Comparison of ENCODE assay signal across 22 cellular contexts in the genomic region with DNA sequence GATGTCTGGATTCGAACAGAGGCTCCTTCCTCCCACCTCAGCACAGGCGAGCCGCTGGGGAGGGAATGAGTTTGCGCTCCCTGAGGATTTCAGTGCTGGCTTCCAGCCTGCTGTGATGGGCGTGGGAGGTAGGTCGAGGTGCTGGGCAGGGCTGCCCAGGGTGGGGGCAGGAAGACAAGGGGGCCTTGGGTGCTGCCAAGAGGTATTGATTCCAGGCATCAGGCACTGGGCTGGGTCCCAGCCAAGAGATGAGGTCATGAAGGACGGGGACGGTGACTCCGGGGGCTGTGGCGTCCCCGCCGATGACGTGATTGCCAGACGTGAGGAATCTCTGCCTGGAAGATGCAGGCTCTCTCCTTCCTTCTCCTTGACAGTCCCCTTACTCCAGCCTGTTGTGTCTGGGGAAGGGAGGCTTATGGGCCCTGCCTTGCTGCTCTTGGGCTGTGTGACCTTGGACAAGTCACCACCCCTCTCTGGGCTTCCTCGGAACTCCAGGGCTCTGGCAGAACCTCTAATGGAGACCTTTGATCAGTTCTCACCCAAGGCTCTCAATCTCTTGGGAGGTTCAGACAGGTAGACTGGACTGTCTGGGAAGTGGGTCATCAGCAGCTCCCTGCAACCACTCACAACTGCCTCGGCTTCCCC.
"Had no signal": no experiment of that assay in that cellular context is flagged by ENCODE, and none has a peak within 500 bp of the region (broad histone marks: within the 10 kb centered on the region; RNA-seq: fewer than 3 reads in every experiment).

No MANE protein-coding gene starts in this region.

- ATAC-seq: activated T-cell treated with anti-CD3 and anti-CD28 coated beads, Interleukin-2, amount 50 U/mL, for 4 hours; PC-3; T-cell had no signal

- H3K4me1 Mint-ChIP-seq: activated B cell treated with CpG ODN at 0.5 μM for 24 hours; activated CD4-positive, alpha-beta T cell treated with anti-CD3 and anti-CD28 coated beads, Interleukin-2, amount 10 ng/mL, durations not matched to agents 7 days and 5 days; T-cell had no signal

- H3K9me3 Mint-ChIP-seq: activated B cell treated with CpG ODN at 0.5 μM for 24 hours; activated CD4-positive, alpha-beta memory T cell treated with anti-CD3 and anti-CD28 coated beads for 36 hours; activated CD4-positive, alpha-beta T cell treated with anti-CD3 and anti-CD28 coated beads, Interleukin-2, amount 10 ng/mL, durations not matched to agents 7 days and 5 days; activated T-cell treated with anti-CD3 and anti-CD28 coated beads, Interleukin-2, amount 50 U/mL, for 4 hours; T-cell had no signal

- H3K4me3 Mint-ChIP-seq: activated B cell treated with CpG ODN at 0.5 μM for 24 hours; activated CD4-positive, alpha-beta memory T cell treated with anti-CD3 and anti-CD28 coated beads for 36 hours; activated CD4-positive, alpha-beta T cell treated with anti-CD3 and anti-CD28 coated beads, Interleukin-2, amount 10 ng/mL, durations not matched to agents 7 days and 5 days; activated naive CD8-positive, alpha-beta T cell; activated T-cell treated with anti-CD3 and anti-CD28 coated beads, Interleukin-2, amount 50 U/mL, for 4 hours; T-cell had no signal

- FAIRE-seq: TTC549 had no signal

- H3K27ac Mint-ChIP-seq: activated B cell treated with CpG ODN at 0.5 μM for 24 hours; activated CD4-positive, alpha-beta memory T cell treated with anti-CD3 and anti-CD28 coated beads for 36 hours; activated CD4-positive, alpha-beta T cell treated with anti-CD3 and anti-CD28 coated beads, Interleukin-2, amount 10 ng/mL, durations not matched to agents 7 days and 5 days; activated naive CD8-positive, alpha-beta T cell; T-cell had no signal

- H3K36me3 Mint-ChIP-seq: activated CD4-positive, alpha-beta memory T cell treated with anti-CD3 and anti-CD28 coated beads for 36 hours; activated naive CD8-positive, alpha-beta T cell; T-cell had no signal

- H3K27me3 Mint-ChIP-seq: activated CD4-positive, alpha-beta T cell treated with anti-CD3 and anti-CD28 coated beads, Interleukin-2, amount 10 ng/mL, durations not matched to agents 7 days and 5 days had no signal

- DNase-seq: activated B cell treated with CpG ODN at 0.5 μM for 24 hours; activated CD4-positive, alpha-beta memory T cell treated with anti-CD3 and anti-CD28 coated beads for 36 hours; activated CD4-positive, alpha-beta T cell treated with anti-CD3 and anti-CD28 coated beads, Interleukin-2, amount 10 ng/mL, durations not matched to agents 7 days and 5 days; activated CD8-positive, alpha-beta memory T cell treated with anti-CD3 and anti-CD28 coated beads for 24 hours; activated effector memory CD4-positive, alpha-beta T cell treated with anti-CD3 and anti-CD28 coated beads, Interleukin-2, amount 50 U/mL, for 16 hours; activated naive CD4-positive, alpha-beta T cell treated with Interleukin-2 at 50 U/mL for 16 hours; activated T-cell treated with anti-CD3 and anti-CD28 coated beads, Interleukin-2, amount 50 U/mL, for 4 hours; cerebellar nuclear complex; NCI-H1092; NCI-H1417; NCI-H1930; NCI-H345; NCI-H510A; NCI-H526 treated with DMSO at 0.1 percent for 48 hours; NCI-H82; PC-3; SIG-M5; T-cell; T-helper 2 cell; T1000 had no signal
